Comparison of ENCODE assay signal across 8 cellular contexts in the genomic region with DNA sequence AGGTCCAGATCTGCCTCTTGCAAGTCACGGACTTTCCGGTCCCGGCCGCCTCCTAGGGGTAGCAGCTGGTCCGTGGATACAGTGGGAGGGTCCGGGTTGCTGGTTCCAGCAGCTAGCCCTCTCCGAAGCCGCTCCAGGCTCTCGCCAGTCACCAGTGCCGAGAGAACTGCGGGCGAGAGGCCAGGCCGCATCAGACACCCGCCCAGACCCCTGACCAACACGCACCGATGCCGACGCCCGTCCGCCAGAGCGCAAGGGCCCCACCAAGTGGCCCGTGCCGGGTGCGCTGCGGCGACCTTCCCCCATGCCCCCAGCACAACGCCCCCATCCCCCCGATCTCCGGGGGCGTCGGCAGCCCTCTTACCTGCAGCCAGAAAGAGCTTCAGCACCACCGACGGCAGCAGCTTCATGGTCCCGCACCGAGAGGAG. TPM values are rescaled to one million over a fixed set of nuclear protein-coding genes. Genes with fewer than 3 reads are reported as not detected.
DNase-seq lines count a peak whose midpoint lies in the region; ATAC-seq and TF ChIP-seq lines count a peak whose summit lies in the region.

No MANE protein-coding gene starts in this region.

- H3K4me1 ChIP-seq in KMS-11 (ENCODE audit: low read depth, poor library complexity, severe bottlenecking) (peaks cover 9% of the 10 kb centered on the region), adipocyte (ENCODE audit: control insufficient read depth, insufficient read depth, low read length) (peaks cover 23% of the 10 kb centered on the region), heart right ventricle (peaks cover 19 to 71% (median 65%) of the 10 kb centered on the region in 9 donors)

- WGBS in heart right ventricle, 2 donors: 1 to 3% methylated on average over 35 of the region's 35 CpGs

- H2AFZ ChIP-seq in KMS-11 (ENCODE audit: low read depth): peak overlapping the region; percentile 50; the same call in 1 of the 2 replicates

- H3K9ac ChIP-seq in KMS-11 (no peak overlapping the region), adipocyte (ENCODE audit: low read length) (peak overlapping the region; percentile 73)

- H3K4me3 ChIP-seq in KMS-11 (IDR thresholded peaks at IDR 0.05; ENCODE audit: insufficient read depth, low read depth, low read length) (no peak overlapping the region), adipocyte (ENCODE audit: low read length) (peak overlapping the region; percentile 82), heart right ventricle (peak overlapping the region; percentile 78 to 97 (median 88))

- H3K27ac Mint-ChIP-seq in osteocyte (ENCODE audit: unreplicated experiment): peak overlapping the region; percentile 42

- no peaks in the 10 kb centered on the region for H3K36me3 Mint-ChIP-seq in osteocyte (ENCODE audit: unreplicated experiment)

- peak overlapping the region; percentile 88 for H3K4me2 ChIP-seq in KMS-11

- H3K27me3 Mint-ChIP-seq in osteocyte (ENCODE audit: unreplicated experiment): no peaks in the 10 kb centered on the region

- no peaks in the 10 kb centered on the region for H4K20me1 ChIP-seq in KMS-11 (ENCODE audit: insufficient read depth)

- ATAC-seq in heart right ventricle: peak; percentile 51 to 71 (median 63)

- intact Hi-C loops in heart right ventricle (cut with DNase I): loop anchor here in 8 of 10 donors (1.0 to 10.0 kb wide), 9 partner anchors 43 to 174 kb away; a partner anchor contains a TSS

- H3K4me1 Mint-ChIP-seq in osteocyte (ENCODE audit: unreplicated experiment): peaks cover 12% of the 10 kb centered on the region

- H3K27me3 ChIP-seq in KMS-11 (ENCODE audit: insufficient read depth, low read depth) (peaks cover 9% of the 10 kb centered on the region; the same call in 1 of the 2 replicates), adipocyte (replicated peaks; ENCODE audit: control insufficient read depth, insufficient read depth, low read length) (no peaks in the 10 kb centered on the region), heart right ventricle (no peaks in the 10 kb centered on the region)

- H3K9me3 Mint-ChIP-seq in osteocyte (ENCODE audit: unreplicated experiment): no peaks in the 10 kb centered on the region

- H3K9me3 ChIP-seq in adipocyte (ENCODE audit: control insufficient read depth, low read length) (no peaks in the 10 kb centered on the region), heart right ventricle (no peaks in the 10 kb centered on the region)

- H3K27ac ChIP-seq in KMS-11 (no peak overlapping the region), heart right ventricle (peak overlapping the region; percentile 74 to 97 (median 95))

- peak overlapping the region; percentile 83 for H3K4me3 Mint-ChIP-seq in osteocyte (ENCODE audit: unreplicated experiment)

- H3K36me3 ChIP-seq in KMS-11 (ENCODE audit: insufficient read depth) (no peaks in the 10 kb centered on the region), adipocyte (ENCODE audit: control insufficient read depth, insufficient read depth, low read length, severe bottlenecking) (no peaks in the 10 kb centered on the region), heart right ventricle (peaks cover 0 to 30% (median 0%) of the 10 kb centered on the region in 9 donors)

- TF ChIP-seq CTCF in GM20000 (IDR thresholded peaks at IDR 0.05; ENCODE audit: extremely low read depth, missing control alignments) (peak; percentile 7), KMS-11 (conservative IDR thresholded peaks at IDR 0.05; ENCODE audit: low read depth, low read length) (no peak), heart right ventricle (IDR thresholded peaks at IDR 0.05) (peak; percentile 19 to 68 (median 51)), osteocyte (IDR thresholded peaks at IDR 0.05) (peak; percentile 54)

- no peaks in the 10 kb centered on the region for H3K79me2 ChIP-seq in KMS-11 (ENCODE audit: insufficient read depth, low read depth)

- DNase-seq in DMS114 treated with DMSO at 0.1 percent for 48 hours (lab: John Stamatoyannopoulos, UW; ENCODE audit: unreplicated experiment) (peak; percentile 43), GM20000 (ENCODE audit: low spot score) (no peak), adipocyte (ENCODE audit: low read depth) (peak; percentile 67), heart right ventricle (peak; percentile 74 to 80), osteocyte (ENCODE audit: extremely low spot score, unreplicated experiment) (peak; percentile 87), NCI-H2107 treated with DMSO at 0.1 percent for 48 hours (lab: John Stamatoyannopoulos, UW; ENCODE audit: unreplicated experiment) (no peak), activated gamma-delta T cell treated with Interleukin-2 at 50 U/mL for 16 hours (no peak)

RNA-seq across cellular contexts. Expression of a gene that starts 0.5 kb away (rescaled TPM):
- total RNA-seq in heart right ventricle (100 to 1,000 TPM in 2 of 10 donors, 10 to 100 TPM in 8; 18.5 to 121 (median 33.3) TPM), osteocyte (2.7 and 3.6 TPM in 2 replicates)
- polyA plus RNA-seq in heart right ventricle: 10 to 100 TPM; 14.6 to 33.5 TPM

RNA-seq across cellular contexts. Expression of a gene that starts 14.1 kb away (rescaled TPM):
- total RNA-seq in heart right ventricle (under 1 TPM in 2 of 10 donors, not detected in 8; 0.10 to 0.34 TPM), osteocyte (not detected in 2 replicates)
- under 1 TPM; 0.01 to 0.29 TPM for polyA plus RNA-seq in heart right ventricle

RNA-seq across cellular contexts. Expression of a gene that starts 43.0 kb away (rescaled TPM):
- total RNA-seq in heart right ventricle (10 to 100 TPM; 56.8 to 94.0 (median 77.0) TPM), osteocyte (47.8 and 49.6 TPM in 2 replicates)
- 100 to 1,000 TPM in 1 of 2 donors, 10 to 100 TPM in 1; 95.1 to 100 TPM for polyA plus RNA-seq in heart right ventricle

RNA-seq across cellular contexts. Expression of a gene that starts 55.7 kb away (rescaled TPM):
- total RNA-seq in heart right ventricle (10 to 100 TPM; 51.9 to 77.9 (median 68.5) TPM), osteocyte (80.8 and 82.3 TPM in 2 replicates)
- 10 to 100 TPM; 26.6 to 62.9 TPM for polyA plus RNA-seq in heart right ventricle

Comparison
In these comparisons a context has a peak if more than half of its experiments do, and no peak if none do; other contexts are left out.
1. DNase-seq: peak in DMS114 treated with DMSO at 0.1 percent for 48 hours (single experiment), adipocyte (single experiment), heart right ventricle (2 of 2) and osteocyte (single experiment); none in GM20000 (single experiment), NCI-H2107 treated with DMSO at 0.1 percent for 48 hours (single experiment) and activated gamma-delta T cell treated with Interleukin-2 at 50 U/mL for 16 hours (single experiment).